Comparison of ENCODE assay signal across 9 cellular contexts in genomic region chr10:97771055-97771811, GRCh38. TPM values are rescaled to one million over a fixed set of nuclear protein-coding genes. Genes with fewer than 3 reads are reported as not detected.
DNase-seq lines count a peak whose midpoint lies in the region; ATAC-seq and TF ChIP-seq lines count a peak whose summit lies in the region.
"Had no signal": no experiment of that assay in that cellular context is flagged by ENCODE, and none has a peak within 500 bp of the region (broad histone marks: within the 10 kb centered on the region; RNA-seq: fewer than 3 reads in every experiment).

No MANE protein-coding gene starts in this region.

- peaks cover 14% of the 10 kb centered on the region for H3K4me1 Mint-ChIP-seq in activated naive CD8-positive, alpha-beta T cell treated with anti-CD3 and anti-CD28 coated beads, Interleukin-2, amount 50 U/mL, for 24 hours

- H3K79me2 ChIP-seq in ACC112 (ENCODE audit: control insufficient read depth, insufficient read depth, low read length, unreplicated experiment), result no peaks in the 10 kb centered on the region

- H3K27me3 Mint-ChIP-seq in activated naive CD8-positive, alpha-beta T cell treated with anti-CD3 and anti-CD28 coated beads, Interleukin-2, amount 50 U/mL, for 24 hours, result peaks cover 27% of the 10 kb centered on the region

- H3K9me3 ChIP-seq in tibial nerve, result no peaks in the 10 kb centered on the region

- peak; percentile 34 for ATAC-seq in activated naive CD8-positive, alpha-beta T cell treated with anti-CD3 and anti-CD28 coated beads, Interleukin-2, amount 50 U/mL, for 24 hours
- ATAC-seq in GM18520 (IDR thresholded peaks at IDR 0.05; ENCODE audit: unreplicated experiment) (no peak), GM21390 (IDR thresholded peaks at IDR 0.05; ENCODE audit: unreplicated experiment) (no peak)
- ATAC-seq: HCT116 had no signal

- TF ChIP-seq POLR2A in tibial nerve (IDR thresholded peaks at IDR 0.05), result no peak

- H3K27ac ChIP-seq in ACC112 (ENCODE audit: low read depth, low read length) (no peak overlapping the region), tibial nerve (peak overlapping the region; percentile 67 to 91 (median 83))

- H2AFZ ChIP-seq in ACC112 (ENCODE audit: low read length, unreplicated experiment), result no peak overlapping the region

- peak; percentile 53 for DNase-seq in GM03348 (ENCODE audit: low spot score)
- no peak for DNase-seq in activated naive CD8-positive, alpha-beta T cell treated with anti-CD3 and anti-CD28 coated beads, Interleukin-2, amount 50 U/mL, for 24 hours
- peak; percentile 83 for DNase-seq in iPS-NIHi11 (ENCODE audit: low spot score)
- DNase-seq in tibial nerve (ENCODE audit: low spot score in 2 of 2), result no peak
- no peak for DNase-seq in NCI-H1436 (lab: John Stamatoyannopoulos, UW)

- no peak for TF ChIP-seq CTCF in tibial nerve (IDR thresholded peaks at IDR 0.05)

- no peak overlapping the region for H3K27ac Mint-ChIP-seq in activated naive CD8-positive, alpha-beta T cell treated with anti-CD3 and anti-CD28 coated beads, Interleukin-2, amount 50 U/mL, for 24 hours

- H3K4me3 Mint-ChIP-seq in activated naive CD8-positive, alpha-beta T cell treated with anti-CD3 and anti-CD28 coated beads, Interleukin-2, amount 50 U/mL, for 24 hours, result peak overlapping the region; percentile 67

- H3K4me3 ChIP-seq in ACC112 (ENCODE audit: low read depth, low read length), result peak overlapping the region; percentile 70
- peak overlapping the region; percentile 40 to 65 (median 53) for H3K4me3 ChIP-seq in tibial nerve

- H3K27me3 ChIP-seq in ACC112 (ENCODE audit: insufficient read depth, low read length) (peaks cover 37% of the 10 kb centered on the region), tibial nerve (peaks cover 0 to 27% of the 10 kb centered on the region in 2 donors)

- WGBS in tibial nerve, 2 donors, result 2 to 3% methylated on average over 20 to 29 of the region's 75 CpGs

- TF ChIP-seq EP300 in tibial nerve (IDR thresholded peaks at IDR 0.05), result no peak

- no peaks in the 10 kb centered on the region for H3K36me3 Mint-ChIP-seq in activated naive CD8-positive, alpha-beta T cell treated with anti-CD3 and anti-CD28 coated beads, Interleukin-2, amount 50 U/mL, for 24 hours (ENCODE audit: low read depth)

- H3K9me3 Mint-ChIP-seq in activated naive CD8-positive, alpha-beta T cell treated with anti-CD3 and anti-CD28 coated beads, Interleukin-2, amount 50 U/mL, for 24 hours, result no peaks in the 10 kb centered on the region

- H3K36me3 ChIP-seq in ACC112 (ENCODE audit: insufficient read depth, low read length), result no peaks in the 10 kb centered on the region
- peaks cover 0 to 11% (median 0%) of the 10 kb centered on the region in 3 donors for H3K36me3 ChIP-seq in tibial nerve

- H3K4me1 ChIP-seq in ACC112 (ENCODE audit: control insufficient read depth, insufficient read depth, low read length, unreplicated experiment), result no peaks in the 10 kb centered on the region
- peaks cover 0 to 48% (median 2%) of the 10 kb centered on the region in 4 donors for H3K4me1 ChIP-seq in tibial nerve

RNA-seq across cellular contexts. Expression of gene SFRP5, which starts 0.6 kb away (rescaled TPM):
- total RNA-seq in tibial nerve, result 100 to 1,000 TPM; 183 to 530 (median 479) TPM

RNA-seq across cellular contexts. Expression of gene ZFYVE27, which starts 34.3 kb away (rescaled TPM):
- total RNA-seq in tibial nerve, result 10 to 100 TPM; 33.4 to 46.8 (median 42.7) TPM

RNA-seq across cellular contexts. Expression of gene MARVELD1, which starts 57.7 kb away (rescaled TPM):
- 10 to 100 TPM; 28.0 to 45.3 (median 42.2) TPM for total RNA-seq in tibial nerve

Comparison
In these comparisons a context has a peak if more than half of its experiments do, and no peak if none do; other contexts are left out.
1. DNase-seq: peak in GM03348 (single experiment) and iPS-NIHi11 (single experiment); none in activated naive CD8-positive, alpha-beta T cell treated with anti-CD3 and anti-CD28 coated beads, Interleukin-2, amount 50 U/mL, for 24 hours (single experiment), tibial nerve (0 of 2) and NCI-H1436 (single experiment).